ENCODE assay signal across 32 cellular contexts in genomic region chr6:76772951-76773350, GRCh38.
"Had no signal": no experiment of that assay in that cellular context is flagged by ENCODE, and none has a peak within 500 bp of the region (broad histone marks: within the 10 kb centered on the region; RNA-seq: fewer than 3 reads in every experiment).

No MANE protein-coding gene starts in this region.

- H3K4me3 Mint-ChIP-seq: activated CD4-positive, alpha-beta memory T cell treated with anti-CD3 and anti-CD28 coated beads for 36 hours; activated CD4-positive, alpha-beta T cell treated with anti-CD3 and anti-CD28 coated beads for 36 hours; activated CD4-positive, alpha-beta T cell treated with anti-CD3 and anti-CD28 coated beads, Interleukin-2, amount 10 ng/mL, durations not matched to agents 24 days and 14 days; activated CD8-positive, alpha-beta memory T cell treated with anti-CD3 and anti-CD28 coated beads, Interleukin-2, amount 10 ng/mL, durations not matched to agents 7 days and 5 days; activated CD8-positive, alpha-beta T cell treated with anti-CD3 and anti-CD28 coated beads, Interleukin-2, amount 10 ng/mL, durations not matched to agents 7 days and 5 days; activated naive CD8-positive, alpha-beta T cell; activated T-helper 1 cell treated with anti-CD3 and anti-CD28 coated beads, Interleukin-12 subunit alpha, Interleukin-12 subunit beta, Interleukin-2, Interleukin-4 antibody, amounts not matched to agents 30 ng/mL and 10 ng/mL and 1 ng/mL, durations not matched to agents 14 hours and 24 hours and 36 hours had no signal

- H3K27ac Mint-ChIP-seq: activated CD4-positive, alpha-beta memory T cell treated with anti-CD3 and anti-CD28 coated beads for 36 hours; activated CD4-positive, alpha-beta T cell treated with anti-CD3 and anti-CD28 coated beads for 36 hours; activated CD4-positive, alpha-beta T cell treated with anti-CD3 and anti-CD28 coated beads, Interleukin-2, amount 10 ng/mL, durations not matched to agents 24 days and 14 days; activated CD8-positive, alpha-beta memory T cell treated with anti-CD3 and anti-CD28 coated beads, Interleukin-2, amount 10 ng/mL, durations not matched to agents 7 days and 5 days; activated CD8-positive, alpha-beta T cell treated with anti-CD3 and anti-CD28 coated beads, Interleukin-2, amount 10 ng/mL, durations not matched to agents 7 days and 5 days; activated naive CD8-positive, alpha-beta T cell; activated T-helper 1 cell treated with anti-CD3 and anti-CD28 coated beads, Interleukin-12 subunit alpha, Interleukin-12 subunit beta, Interleukin-2, Interleukin-4 antibody, amounts not matched to agents 30 ng/mL and 10 ng/mL and 1 ng/mL, durations not matched to agents 14 hours and 24 hours and 36 hours had no signal

- FAIRE-seq: astrocyte, endometrium, endothelial cell of umbilical vein had no signal

- H3K36me3 Mint-ChIP-seq: activated CD4-positive, alpha-beta memory T cell treated with anti-CD3 and anti-CD28 coated beads for 36 hours; activated CD8-positive, alpha-beta memory T cell treated with anti-CD3 and anti-CD28 coated beads, Interleukin-2, amount 10 ng/mL, durations not matched to agents 7 days and 5 days; activated naive CD8-positive, alpha-beta T cell had no signal

- H3K4me1 ChIP-seq: colonic mucosa, gastrocnemius medialis had no signal

- H3K4me1 Mint-ChIP-seq: activated CD4-positive, alpha-beta T cell treated with anti-CD3 and anti-CD28 coated beads for 36 hours; activated CD4-positive, alpha-beta T cell treated with anti-CD3 and anti-CD28 coated beads, Interleukin-2, amount 10 ng/mL, durations not matched to agents 24 days and 14 days; activated CD8-positive, alpha-beta memory T cell treated with anti-CD3 and anti-CD28 coated beads, Interleukin-2, amount 10 ng/mL, durations not matched to agents 7 days and 5 days had no signal

- ATAC-seq: activated CD4-positive, alpha-beta T cell treated with anti-CD3 and anti-CD28 coated beads for 36 hours; activated CD8-positive, alpha-beta memory T cell treated with anti-CD3 and anti-CD28 coated beads, Interleukin-2, amount 10 ng/mL, durations not matched to agents 7 days and 5 days; activated CD8-positive, alpha-beta T cell treated with anti-CD3 and anti-CD28 coated beads, Interleukin-2, amount 10 ng/mL, durations not matched to agents 7 days and 5 days; esophagus mucosa; gastrocnemius medialis; heart left ventricle had no signal

- H3K36me3 ChIP-seq: brain microvascular endothelial cell, cardiac muscle cell, colonic mucosa, gastrocnemius medialis, heart left ventricle had no signal

- H3K9me3 ChIP-seq: colonic mucosa, gastrocnemius medialis, heart left ventricle had no signal

- H3K27me3 ChIP-seq: brain microvascular endothelial cell, cardiac muscle cell, colonic mucosa, gastrocnemius medialis, heart left ventricle had no signal

- H3K4me3 ChIP-seq: cardiac muscle cell, colonic mucosa, gastrocnemius medialis, heart left ventricle had no signal

- H3K27ac ChIP-seq: brain microvascular endothelial cell, cardiac muscle cell, colonic mucosa, gastrocnemius medialis, heart left ventricle had no signal

- H3K27me3 Mint-ChIP-seq: activated CD4-positive, alpha-beta memory T cell treated with anti-CD3 and anti-CD28 coated beads for 36 hours; activated CD4-positive, alpha-beta T cell treated with anti-CD3 and anti-CD28 coated beads for 36 hours; activated CD4-positive, alpha-beta T cell treated with anti-CD3 and anti-CD28 coated beads, Interleukin-2, amount 10 ng/mL, durations not matched to agents 24 days and 14 days; activated CD8-positive, alpha-beta memory T cell treated with anti-CD3 and anti-CD28 coated beads, Interleukin-2, amount 10 ng/mL, durations not matched to agents 7 days and 5 days; activated naive CD8-positive, alpha-beta T cell had no signal

- DNase-seq: activated CD4-positive, alpha-beta memory T cell treated with anti-CD3 and anti-CD28 coated beads for 36 hours; activated CD4-positive, alpha-beta T cell treated with anti-CD3 and anti-CD28 coated beads for 36 hours; activated CD4-positive, alpha-beta T cell treated with anti-CD3 and anti-CD28 coated beads, Interleukin-2, amount 10 ng/mL, durations not matched to agents 24 days and 14 days; activated CD4-positive, CD25-positive, alpha-beta regulatory T cell; activated CD4-positive, CD25-positive, alpha-beta regulatory T cell treated with anti-CD3 and anti-CD28 coated beads, Interleukin-2, amount 50 U/mL, for 72 hours; activated CD8-positive, alpha-beta memory T cell treated with anti-CD3 and anti-CD28 coated beads, Interleukin-2, amount 10 ng/mL, durations not matched to agents 7 days and 5 days; activated CD8-positive, alpha-beta memory T cell treated with anti-CD3 and anti-CD28 coated beads, Interleukin-2, amount 50 U/mL, for 4 hours; activated CD8-positive, alpha-beta T cell treated with anti-CD3 and anti-CD28 coated beads, Interleukin-2, amount 10 ng/mL, durations not matched to agents 7 days and 5 days; activated gamma-delta T cell; activated naive CD4-positive, alpha-beta T cell; activated naive CD4-positive, alpha-beta T cell treated with anti-CD3 and anti-CD28 coated beads, Interleukin-2, amount 50 U/mL, for 16 hours; activated T-cell treated with anti-CD3 and anti-CD28 coated beads, Interleukin-2, amount 50 U/mL, for 1 hour; activated T-cell treated with anti-CD3 and anti-CD28 coated beads, Interleukin-2, amount 50 U/mL, for 48 hours; amniotic stem cell; anterior cingulate cortex; brain microvascular endothelial cell; central memory CD4-positive, alpha-beta T cell; cerebellar nuclear complex; colonic mucosa; effector CD8-positive, alpha-beta T cell; foreskin fibroblast; gastrocnemius medialis; glutamatergic neuron; heart left ventricle; T-helper 2 cell had no signal
